ENCODE assay signal across 35 cellular contexts in genomic region chr1:19776933-19777332, GRCh38. TPM values are rescaled to one million over a fixed set of nuclear protein-coding genes. Genes with fewer than 3 reads are reported as not detected.
"Had no signal": no experiment of that assay in that cellular context is flagged by ENCODE, and none has a peak within 500 bp of the region (broad histone marks: within the 10 kb centered on the region; RNA-seq: fewer than 3 reads in every experiment).

No MANE protein-coding gene starts in this region.

- DNase-seq: islet precursor cell; left ventricle myocardium inferior; mesendoderm; naive B cell; natural killer cell; nephron progenitor cell; occipital lobe; stimulated activated CD4-positive, alpha-beta T cell treated with anti-CD3 and anti-CD28 coated beads, Interleukin-1b, Interleukin-23, amount 100 ng/mL, for 48 hours; stimulated activated CD4-positive, alpha-beta T cell treated with anti-CD3 and anti-CD28 coated beads, Interleukin-2, amount 100 ng/mL, for 48 hours; stimulated activated CD4-positive, alpha-beta T cell treated with anti-CD3 and anti-CD28 coated beads, Interleukin-4, amount 100 ng/mL, for 4 hours; stimulated activated CD8-positive, alpha-beta memory T cell treated with anti-CD3 and anti-CD28 coated beads, Interleukin-4, amount 100 ng/mL, for 48 hours; stimulated activated naive CD4-positive, alpha-beta T cell treated with Interleukin-2 at 50 U/mL for 16 hours; stimulated activated naive CD8-positive, alpha-beta T cell treated with anti-CD3 and anti-CD28 coated beads, Interleukin-15, amount 100 ng/mL, for 72 hours; substantia nigra; testis; thyroid gland; transverse colon; upper lobe of left lung had no signal

- ATAC-seq: natural killer cell; right lobe of liver; stimulated activated memory B cell treated with anti-CD40 and anti-IgM and Interleukin-4, amounts not matched to agents 10 μg/mL and 1 μg/mL and 100 μg/mL, for 72 hours; stimulated activated naive CD8-positive, alpha-beta T cell treated with anti-CD3 and anti-CD28 coated beads, Interleukin-15, amount 100 ng/mL, for 72 hours had no signal

- H3K27me3 Mint-ChIP-seq: naive B cell; stimulated activated memory B cell treated with anti-CD40 and anti-IgM and Interleukin-4, amounts not matched to agents 10 μg/mL and 1 μg/mL and 100 μg/mL, for 72 hours; stimulated activated naive CD8-positive, alpha-beta T cell treated with anti-CD3 and anti-CD28 coated beads, Interleukin-15, amount 100 ng/mL, for 72 hours had no signal

- H3K4me3 Mint-ChIP-seq: mesothelial cell of epicardium; naive B cell; natural killer cell; nephron progenitor cell; neural progenitor cell; stimulated activated memory B cell treated with anti-CD40 and anti-IgM and Interleukin-4, amounts not matched to agents 10 μg/mL and 1 μg/mL and 100 μg/mL, for 72 hours; stimulated activated naive CD8-positive, alpha-beta T cell treated with anti-CD3 and anti-CD28 coated beads, Interleukin-15, amount 100 ng/mL, for 72 hours had no signal

- H3K79me2 ChIP-seq: hepatocyte, parathyroid adenoma had no signal

- H3K9ac ChIP-seq: neural progenitor cell, parathyroid adenoma had no signal

- H3K36me3 Mint-ChIP-seq: natural killer cell, neural progenitor cell had no signal

- H3K27me3 ChIP-seq: hepatocyte, neutrophil, right atrium auricular region, right lobe of liver, testis, thyroid gland, transverse colon, upper lobe of left lung had no signal

- H3K9me3 Mint-ChIP-seq: mesothelial cell of epicardium; natural killer cell; nephron progenitor cell; neural progenitor cell; stimulated activated memory B cell treated with anti-CD40 and anti-IgM and Interleukin-4, amounts not matched to agents 10 μg/mL and 1 μg/mL and 100 μg/mL, for 72 hours; stimulated activated naive CD8-positive, alpha-beta T cell treated with anti-CD3 and anti-CD28 coated beads, Interleukin-15, amount 100 ng/mL, for 72 hours had no signal

- H3K27ac ChIP-seq: hepatocyte, left ventricle myocardium inferior, neural progenitor cell, neutrophil, parathyroid adenoma, right atrium auricular region, right lobe of liver, testis, thyroid gland, transverse colon, upper lobe of left lung had no signal

- H3K4me3 ChIP-seq: hepatocyte, left ventricle myocardium inferior, lung, neural progenitor cell, right atrium auricular region, right lobe of liver, smooth muscle cell, testis, thyroid gland, transverse colon, upper lobe of left lung had no signal

- H3K4me2 ChIP-seq: hepatocyte, neural progenitor cell, smooth muscle cell had no signal

- H3K36me3 ChIP-seq: neural progenitor cell had no signal

- H2AFZ ChIP-seq: hepatocyte, neural progenitor cell, parathyroid adenoma had no signal

- H3K27ac Mint-ChIP-seq: mesothelial cell of epicardium; natural killer cell; nephron progenitor cell; neural progenitor cell; stimulated activated memory B cell treated with anti-CD40 and anti-IgM and Interleukin-4, amounts not matched to agents 10 μg/mL and 1 μg/mL and 100 μg/mL, for 72 hours had no signal

- H3K4me1 Mint-ChIP-seq: mesothelial cell of epicardium; naive B cell; natural killer cell; neural progenitor cell; stimulated activated memory B cell treated with anti-CD40 and anti-IgM and Interleukin-4, amounts not matched to agents 10 μg/mL and 1 μg/mL and 100 μg/mL, for 72 hours; stimulated activated naive CD8-positive, alpha-beta T cell treated with anti-CD3 and anti-CD28 coated beads, Interleukin-15, amount 100 ng/mL, for 72 hours had no signal

- H3K4me1 ChIP-seq: left ventricle myocardium inferior, neural progenitor cell, parathyroid adenoma, right atrium auricular region, right lobe of liver, testis, thyroid gland, transverse colon, upper lobe of left lung had no signal

- H3K9me3 ChIP-seq: left ventricle myocardium inferior, neutrophil, right atrium auricular region, right lobe of liver, testis, thyroid gland, transverse colon, upper lobe of left lung had no signal

RNA-seq across cellular contexts. Expression of gene RNF186, which starts 38.1 kb away (rescaled TPM):
- total RNA-seq: kidney epithelial cell, left ventricle myocardium inferior, lung, mesothelial cell of epicardium, mononuclear cell, natural killer cell, occipital lobe, osteocyte, posterior vena cava, pulmonary artery endothelial cell, right atrium auricular region, skeletal muscle tissue, smooth muscle cell, thyroid gland, upper lobe of left lung, urinary bladder had no signal
